1 cellular context compared by ENCODE assay signal in the genomic region with DNA sequence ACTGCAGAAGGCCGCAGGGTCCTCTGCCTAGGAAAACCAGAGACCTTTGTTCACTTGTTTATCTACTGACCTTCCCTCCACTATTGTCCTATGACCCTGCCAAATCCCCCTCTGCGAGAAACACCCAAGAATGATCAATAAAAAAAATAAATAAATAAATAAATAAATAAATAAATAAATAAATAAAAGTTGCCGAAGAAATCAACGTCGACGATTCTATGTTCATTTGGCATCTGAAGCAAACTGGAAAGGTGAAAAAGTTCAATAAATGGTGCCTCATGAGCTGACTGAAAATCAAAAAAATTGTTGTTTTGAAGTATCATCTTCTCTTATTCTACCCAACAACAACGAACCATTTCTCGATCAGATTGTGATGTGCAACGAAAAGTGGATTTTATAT. TPM values are rescaled to one million over a fixed set of nuclear protein-coding genes. Genes with fewer than 3 reads are reported as not detected.
"Had no signal": no experiment of that assay in that cellular context is flagged by ENCODE, and none has a peak within 500 bp of the region (broad histone marks: within the 10 kb centered on the region; RNA-seq: fewer than 3 reads in every experiment).

No MANE protein-coding gene starts in this region.

RNA-seq across cellular contexts. Expression of gene ZSWIM5, which starts 17.3 kb away (rescaled TPM):
- polyA plus RNA-seq: foreskin keratinocyte had no signal
